Comparison of ENCODE assay signal across 8 cellular contexts in the genomic region with DNA sequence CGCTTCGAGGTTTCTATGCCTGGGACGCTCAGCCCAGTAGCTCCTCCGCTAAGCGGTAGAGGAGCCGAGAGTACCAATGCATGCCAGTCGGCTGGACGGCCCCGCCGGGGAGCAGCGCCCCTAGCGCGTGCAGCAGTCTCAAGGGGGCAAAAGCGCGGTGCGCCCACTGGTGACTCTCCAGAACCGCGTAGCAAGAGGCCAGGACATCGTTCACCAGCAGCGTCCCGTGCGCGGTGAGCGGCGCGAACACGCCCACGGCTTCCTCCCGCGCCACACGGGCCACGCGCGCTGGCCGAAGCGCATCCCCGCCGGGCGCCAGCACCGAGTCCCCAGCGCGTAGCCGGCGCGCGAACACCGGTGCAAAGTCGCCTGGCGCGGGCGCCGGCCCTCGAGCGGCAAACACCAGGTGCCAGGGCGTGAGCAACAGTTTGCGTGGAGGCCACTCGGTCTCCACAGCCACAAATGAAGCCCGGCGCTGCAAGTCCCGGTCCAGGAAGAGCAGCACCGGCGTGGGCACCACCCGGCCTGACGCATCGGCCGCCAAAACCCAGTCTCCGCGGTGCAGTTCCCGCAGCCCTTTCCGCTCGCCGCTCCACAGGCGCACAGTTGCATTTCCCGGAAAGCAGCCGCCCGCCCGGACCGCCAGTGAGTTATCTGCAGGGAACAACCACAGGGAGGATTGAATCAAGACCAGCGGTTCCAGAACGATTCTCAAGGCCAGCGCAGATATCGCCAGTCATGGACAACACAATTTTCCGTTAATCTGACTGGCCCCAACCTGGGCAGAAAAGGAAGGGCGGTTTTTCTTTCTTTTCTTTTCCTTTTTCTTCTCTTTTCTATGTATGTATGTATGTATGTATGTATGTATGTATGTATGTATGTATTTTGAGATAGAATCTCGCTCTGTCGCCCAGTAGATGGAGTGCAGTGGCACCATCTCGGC. TPM values are rescaled to one million over a fixed set of nuclear protein-coding genes. Genes with fewer than 3 reads are reported as not detected.
A peak's percentile ranks its signal among the peaks of the same experiment; 100 is the strongest.
DNase-seq lines count a peak whose midpoint lies in the region; TF ChIP-seq lines count a peak whose summit lies in the region.

No MANE protein-coding gene starts in this region.

- H4K20me1 ChIP-seq in hepatocyte (ENCODE audit: insufficient read depth, poor library complexity, severe bottlenecking), result no peaks in the 10 kb centered on the region

- peaks cover 67% of the 10 kb centered on the region for H3K27me3 ChIP-seq in hepatocyte
- peaks cover 46 to 65% (median 59%) of the 10 kb centered on the region in 3 donors for H3K27me3 ChIP-seq in skeletal muscle tissue (ENCODE audit: control insufficient read depth in 3 of 3, insufficient read depth in 3 of 3, low read length in 3 of 3)

- H3K4me1 ChIP-seq in hepatocyte (ENCODE audit: insufficient read depth), result peaks cover 10% of the 10 kb centered on the region
- peaks cover 42 to 58% (median 43%) of the 10 kb centered on the region in 3 donors for H3K4me1 ChIP-seq in skeletal muscle tissue (ENCODE audit: control insufficient read depth in 3 of 3, insufficient read depth in 3 of 3, low read length in 3 of 3)

- peaks cover 38% of the 10 kb centered on the region for H3K27me3 Mint-ChIP-seq in activated naive CD4-positive, alpha-beta T cell treated with anti-CD3 and anti-CD28 coated beads, Interleukin-2, amount 50 U/mL, for 24 hours

- H3K4me2 ChIP-seq in hepatocyte, result peak overlapping the region; percentile 87

- peak overlapping the region; percentile 80 for H3K4me3 Mint-ChIP-seq in activated naive CD4-positive, alpha-beta T cell treated with anti-CD3 and anti-CD28 coated beads, Interleukin-2, amount 50 U/mL, for 24 hours

- H3K27ac Mint-ChIP-seq in activated naive CD4-positive, alpha-beta T cell treated with anti-CD3 and anti-CD28 coated beads, Interleukin-2, amount 50 U/mL, for 24 hours, result no peak overlapping the region

- H3K4me3 ChIP-seq in hepatocyte (peak overlapping the region; percentile 29), skeletal muscle tissue (ENCODE audit: low read length in 3 of 3) (peak overlapping the region; percentile 43 to 72 (median 67))

- 11% methylated on average over 66 of the region's 87 CpGs for WGBS in hepatocyte (ENCODE audit: low lambda C conversion rate, missing lambda C conversion rate)

- H3K9me2 ChIP-seq in hepatocyte (replicated peaks; ENCODE audit: insufficient read depth), result no peaks in the 10 kb centered on the region

- H3K36me3 ChIP-seq in hepatocyte (replicated peaks; ENCODE audit: insufficient read depth, low read depth) (no peaks in the 10 kb centered on the region), skeletal muscle tissue (ENCODE audit: control insufficient read depth in 3 of 3, insufficient read depth in 3 of 3, low read length in 3 of 3) (no peaks in the 10 kb centered on the region)

- no peaks in the 10 kb centered on the region for H3K9me3 Mint-ChIP-seq in activated naive CD4-positive, alpha-beta T cell treated with anti-CD3 and anti-CD28 coated beads, Interleukin-2, amount 50 U/mL, for 24 hours

- TF ChIP-seq CTCF in hepatocyte (IDR thresholded peaks at IDR 0.05; ENCODE audit: poor library complexity), result peak; percentile 15

- H3K27ac ChIP-seq in hepatocyte (no peak overlapping the region), skeletal muscle tissue (ENCODE audit: low read depth, low read length) (no peak overlapping the region)

- H2AFZ ChIP-seq in hepatocyte, result no peak overlapping the region

- peak; percentile 59 for DNase-seq in EH (ENCODE audit: low read depth)
- DNase-seq in MV-4-11 (lab: John Stamatoyannopoulos, UW), result peak; percentile 8
- DNase-seq in hepatocyte (ENCODE audit: low spot score), result peak; percentile 32
- DNase-seq in SK-N-DZ (ENCODE audit: low spot score), result no peak
- no peak for DNase-seq in NCI-H187 treated with DMSO at 0.1 percent for 48 hours (lab: John Stamatoyannopoulos, UW)
- no peak for DNase-seq in NCI-H2196 (lab: John Stamatoyannopoulos, UW; ENCODE audit: unreplicated experiment)

- H3K36me3 Mint-ChIP-seq in activated naive CD4-positive, alpha-beta T cell treated with anti-CD3 and anti-CD28 coated beads, Interleukin-2, amount 50 U/mL, for 24 hours, result no peaks in the 10 kb centered on the region

- H3K9ac ChIP-seq in skeletal muscle tissue (ENCODE audit: low read depth in 1 of 3, low read length in 3 of 3), result peak overlapping the region in 1 of 3 donors; percentile 50

- H3K9me3 ChIP-seq in hepatocyte (ENCODE audit: low read depth) (no peaks in the 10 kb centered on the region), skeletal muscle tissue (ENCODE audit: control insufficient read depth in 3 of 3, low read length in 3 of 3) (no peaks in the 10 kb centered on the region)

- peaks cover 44% of the 10 kb centered on the region for H3K4me1 Mint-ChIP-seq in activated naive CD4-positive, alpha-beta T cell treated with anti-CD3 and anti-CD28 coated beads, Interleukin-2, amount 50 U/mL, for 24 hours

- no peaks in the 10 kb centered on the region for H3K79me2 ChIP-seq in hepatocyte

RNA-seq across cellular contexts. Expression of gene DHH, which starts 4.5 kb away (rescaled TPM):
- total RNA-seq in hepatocyte (0.28 TPM in 1 of 2 replicates, not detected in the other), skeletal muscle tissue (1.6 TPM)
- polyA plus RNA-seq in hepatocyte, result not detected in 2 replicates
- 0.21 TPM in 1 of 2 replicates, not detected in the other for polyA plus RNA-seq in SK-N-DZ (2014; cell fraction: cytosol; rRNA removed)
- polyA plus RNA-seq in SK-N-DZ (2014; cell fraction: nucleus; rRNA removed), result 0.47 and 1.3 TPM in 2 replicates

RNA-seq across cellular contexts. Expression of gene RHEBL1, which starts 20.3 kb away (rescaled TPM):
- total RNA-seq in hepatocyte (0.30 TPM in 1 of 2 replicates, not detected in the other), skeletal muscle tissue (0.52 TPM)
- polyA plus RNA-seq in hepatocyte, result not detected in 2 replicates
- polyA plus RNA-seq in SK-N-DZ (2014; cell fraction: cytosol; rRNA removed), result 14.2 and 19.6 TPM in 2 replicates
- polyA plus RNA-seq in SK-N-DZ (2014; cell fraction: nucleus; rRNA removed), result 14.3 and 15.4 TPM in 2 replicates

RNA-seq across cellular contexts. Expression of gene LMBR1L, which starts 20.5 kb away (rescaled TPM):
- total RNA-seq in hepatocyte (33.3 and 55.1 TPM in 2 replicates), skeletal muscle tissue (21.4 TPM)
- 74.1 and 79.8 TPM in 2 replicates for polyA plus RNA-seq in hepatocyte
- polyA plus RNA-seq in SK-N-DZ (2014; cell fraction: cytosol; rRNA removed), result 39.9 and 61.0 TPM in 2 replicates
- polyA plus RNA-seq in SK-N-DZ (2014; cell fraction: nucleus; rRNA removed), result 254 and 255 TPM in 2 replicates

RNA-seq across cellular contexts. Expression of gene KMT2D, which starts 29.5 kb away (rescaled TPM):
- total RNA-seq in hepatocyte (18.2 and 37.3 TPM in 2 replicates), skeletal muscle tissue (26.1 TPM)
- polyA plus RNA-seq in hepatocyte, result 31.2 and 39.8 TPM in 2 replicates
- polyA plus RNA-seq in SK-N-DZ (2014; cell fraction: cytosol; rRNA removed), result 19.0 and 23.0 TPM in 2 replicates
- polyA plus RNA-seq in SK-N-DZ (2014; cell fraction: nucleus; rRNA removed), result 28.8 and 36.1 TPM in 2 replicates

RNA-seq across cellular contexts. Expression of gene TUBA1B, which starts 41.1 kb away (rescaled TPM):
- total RNA-seq in hepatocyte (652 and 722 TPM in 2 replicates), skeletal muscle tissue (674 TPM)
- polyA plus RNA-seq in hepatocyte, result 558 and 608 TPM in 2 replicates
- 4,089 and 4,487 TPM in 2 replicates for polyA plus RNA-seq in SK-N-DZ (2014; cell fraction: cytosol; rRNA removed)
- polyA plus RNA-seq in SK-N-DZ (2014; cell fraction: nucleus; rRNA removed), result 1,364 and 1,619 TPM in 2 replicates

Comparison
In these comparisons a context has a peak if more than half of its experiments do, and no peak if none do; other contexts are left out.
1. DNase-seq: peak in EH (single experiment), MV-4-11 (single experiment) and hepatocyte (single experiment); none in SK-N-DZ (single experiment), NCI-H187 treated with DMSO at 0.1 percent for 48 hours (single experiment) and NCI-H2196 (single experiment).